In genomic region chr14:23294734-23295561, GRCh38 we compare ENCODE assay signal across 1 cellular context.
A peak's percentile ranks its signal among the peaks of the same experiment; 100 is the strongest.
TF ChIP-seq lines count a peak whose summit lies in the region.

No MANE protein-coding gene starts in this region.

TF ChIP-seq in HepG2, 621 proteins besides CTCF, POLR2A, EP300 and RAD21 (continued from another document and continues in another):
- TF ChIP-seq RERE (CRISPR knock-in tag; IDR thresholded peaks at IDR 0.05; ENCODE audit: low read depth) (no peak), ZNF574 (CRISPR knock-in tag; IDR thresholded peaks at IDR 0.05) (peak; percentile 58; the same call in 1 of the 2 replicates), ZBTB7B (CRISPR knock-in tag; IDR thresholded peaks at IDR 0.05) (no peak), PAF1 (CRISPR knock-in tag; IDR thresholded peaks at IDR 0.05) (0 out of 2 replicates have a peak, but pooled peaks have one; percentile 3), HMGXB4 (CRISPR knock-in tag; IDR thresholded peaks at IDR 0.05; ENCODE audit: borderline replicate concordance in 1 of 2, low read depth in 1 of 2) (peak; percentile 76 to 80; a peak in 3 of 4 replicates), ZNF557 (CRISPR knock-in tag; IDR thresholded peaks at IDR 0.05) (0 out of 2 replicates have a peak, but pooled peaks have one; percentile 68), ZNF329 (CRISPR knock-in tag; IDR thresholded peaks at IDR 0.05; ENCODE audit: low read depth) (no peak), POLR2AphosphoS2 (IDR thresholded peaks at IDR 0.05; ENCODE audit: low read depth, low read length) (no peak), CHD4 (IDR thresholded peaks at IDR 0.05; ENCODE audit: borderline replicate concordance, low read length) (0 out of 2 replicates have a peak, but pooled peaks have one; percentile 57), ZNF281 (CRISPR knock-in tag; IDR thresholded peaks at IDR 0.05; ENCODE audit: borderline replicate concordance) (peak; percentile 99), ZFX (CRISPR knock-in tag; IDR thresholded peaks at IDR 0.05; ENCODE audit: low read depth) (peak; percentile 60), FOSL2 (CRISPR knock-in tag; IDR thresholded peaks at IDR 0.05) (peak; percentile 42; the same call in 1 of the 2 replicates), SPEN (CRISPR knock-in tag; IDR thresholded peaks at IDR 0.05; ENCODE audit: low read depth) (peak; percentile 47; the same call in 1 of the 2 replicates), MEIS1 (CRISPR knock-in tag; IDR thresholded peaks at IDR 0.05; ENCODE audit: borderline replicate concordance) (peak; percentile 58; the same call in 1 of the 2 replicates), ZFY (CRISPR knock-in tag; IDR thresholded peaks at IDR 0.05) (peak; percentile 59), KLF16 (CRISPR knock-in tag; IDR thresholded peaks at IDR 0.05) (peak in 1 of 2 experiments; percentile 63; a peak in 1 of 4 replicates), ADNP (CRISPR knock-in tag; IDR thresholded peaks at IDR 0.05) (0 out of 2 replicates have a peak, but pooled peaks have one; percentile 35), CBFB (CRISPR knock-in tag; IDR thresholded peaks at IDR 0.05) (no peak), MXD1 (CRISPR knock-in tag; IDR thresholded peaks at IDR 0.05) (no peak; the same call in 1 of the 2 replicates), ELF1 (CRISPR knock-in tag; IDR thresholded peaks at IDR 0.05) (no peak), ZNF567 (CRISPR knock-in tag; IDR thresholded peaks at IDR 0.05; ENCODE audit: borderline replicate concordance) (peak; percentile 67; the same call in 1 of the 2 replicates), ZNF766 (CRISPR knock-in tag; IDR thresholded peaks at IDR 0.05; ENCODE audit: borderline replicate concordance) (peak; percentile 79; the same call in 1 of the 2 replicates), NKX3-1 (CRISPR knock-in tag; IDR thresholded peaks at IDR 0.05) (peak; percentile 42; the same call in 1 of the 2 replicates), KDM4B (CRISPR knock-in tag; IDR thresholded peaks at IDR 0.05) (no peak), SMYD3 (CRISPR knock-in tag; IDR thresholded peaks at IDR 0.05) (no peak), EEA1 (CRISPR knock-in tag; IDR thresholded peaks at IDR 0.05; ENCODE audit: borderline replicate concordance) (no peak), ZBTB14 (CRISPR knock-in tag; IDR thresholded peaks at IDR 0.05) (0 out of 2 replicates have a peak, but pooled peaks have one; percentile 37), ZNF776 (CRISPR knock-in tag; IDR thresholded peaks at IDR 0.05) (0 out of 2 replicates have a peak, but pooled peaks have one; percentile 48), ZNF597 (CRISPR knock-in tag; IDR thresholded peaks at IDR 0.05) (0 out of 2 replicates have a peak, but pooled peaks have one; percentile 78), ZNF180 (CRISPR knock-in tag; IDR thresholded peaks at IDR 0.05; ENCODE audit: borderline replicate concordance, low read depth) (peak; percentile 30; the same call in 1 of the 2 replicates), NFE2 (CRISPR knock-in tag; IDR thresholded peaks at IDR 0.05) (no peak), DBP (CRISPR knock-in tag; IDR thresholded peaks at IDR 0.05; ENCODE audit: not compliant biosample characterization) (no peak), BCL6 (CRISPR knock-in tag; IDR thresholded peaks at IDR 0.05) (0 out of 2 replicates have a peak, but pooled peaks have one; percentile 4), SMC3 (IDR thresholded peaks at IDR 0.05; ENCODE audit: low read length) (peak; percentile 86), ZNF160 (CRISPR knock-in tag; IDR thresholded peaks at IDR 0.05) (0 out of 2 replicates have a peak, but pooled peaks have one; percentile 72), PAX8 (CRISPR knock-in tag; IDR thresholded peaks at IDR 0.05; ENCODE audit: borderline replicate concordance) (no peak), SAP130 (CRISPR knock-in tag; IDR thresholded peaks at IDR 0.05; ENCODE audit: low read depth) (peak; percentile 29), KDM5B (CRISPR knock-in tag; IDR thresholded peaks at IDR 0.05; ENCODE audit: borderline replicate concordance) (peak; percentile 57; the same call in 1 of the 2 replicates), ZSCAN9 (CRISPR knock-in tag; IDR thresholded peaks at IDR 0.05; ENCODE audit: borderline replicate concordance) (no peak), TAF1 (CRISPR knock-in tag; IDR thresholded peaks at IDR 0.05) (0 out of 2 replicates have a peak, but pooled peaks have one; percentile 24), ZNF563 (CRISPR knock-in tag; IDR thresholded peaks at IDR 0.05) (peak; percentile 52; the same call in 1 of the 2 replicates)
